In the genomic region with DNA sequence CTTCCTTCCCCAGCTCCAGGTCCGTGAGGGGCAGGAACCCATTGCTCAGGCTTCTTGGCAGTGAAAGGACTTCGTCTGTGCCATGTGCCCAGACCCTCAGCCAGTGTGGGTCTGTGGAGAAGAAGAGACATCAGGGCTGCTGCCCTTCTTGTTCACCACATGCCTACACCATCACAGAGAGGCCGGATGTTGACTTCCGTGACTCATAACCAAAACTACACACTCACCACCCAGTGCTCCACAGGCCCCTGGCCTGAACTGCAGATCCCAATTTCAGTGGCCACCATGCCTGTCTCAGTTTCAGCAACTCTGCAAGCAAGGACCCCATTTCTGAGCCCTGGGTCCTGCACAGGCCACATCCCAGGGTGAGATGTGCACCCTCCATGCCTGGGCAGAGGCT, we compare ENCODE assay signal across 27 cellular contexts.
"Had no signal": no experiment of that assay in that cellular context is flagged by ENCODE, and none has a peak within 500 bp of the region (broad histone marks: within the 10 kb centered on the region; RNA-seq: fewer than 3 reads in every experiment).

No MANE protein-coding gene starts in this region.

- ATAC-seq: left lobe of liver, lower lobe of right lung, mucosa of descending colon, T-helper 17 cell had no signal

- H3K27ac ChIP-seq: esophagus muscularis mucosa, hepatocyte, lower lobe of right lung, prostate gland, thoracic aorta had no signal

- H3K36me3 Mint-ChIP-seq: activated naive CD4-positive, alpha-beta T cell treated with anti-CD3 and anti-CD28 coated beads, Interleukin-2, amount 50 U/mL, for 24 hours; immature natural killer cell; type B pancreatic cell had no signal

- FAIRE-seq: frontal cortex had no signal

- H3K27me3 Mint-ChIP-seq: activated naive CD4-positive, alpha-beta T cell treated with anti-CD3 and anti-CD28 coated beads, Interleukin-2, amount 50 U/mL, for 24 hours; brain; dendritic cell treated with granulocyte-macrophage colony-stimulating factor and Interleukin-4, amounts not matched to agents 40 ng/mL and 50 ng/mL, for 4 days had no signal

- DNase-seq: activated CD4-positive, alpha-beta T cell treated with anti-CD3 and anti-CD28 coated beads for 4 hours; activated CD4-positive, alpha-beta T cell treated with anti-CD3 and anti-CD28 coated beads, Interleukin-2, amount 50 U/mL, for 48 hours; activated CD4-positive, CD25-positive, alpha-beta regulatory T cell; activated gamma-delta T cell treated with Interleukin-2 at 50 U/mL for 16 hours; activated T-cell treated with anti-CD3 and anti-CD28 coated beads for 4 hours; aorta; glutamatergic neuron; lower lobe of right lung; mesendoderm; mucosa of descending colon; stimulated activated CD4-positive, alpha-beta T cell treated with anti-CD3 and anti-CD28 coated beads, Interleukin-2, amount 100 ng/mL, for 48 hours; stimulated activated CD8-positive, alpha-beta memory T cell treated with anti-CD3 and anti-CD28 coated beads, Interleukin-4, amount 100 ng/mL, for 48 hours; stimulated activated naive CD4-positive, alpha-beta T cell; T-helper 17 cell had no signal

- H3K27ac Mint-ChIP-seq: activated naive CD4-positive, alpha-beta T cell treated with anti-CD3 and anti-CD28 coated beads, Interleukin-2, amount 50 U/mL, for 24 hours; activated T-helper 1 cell treated with anti-CD3 and anti-CD28 coated beads, Interleukin-12 subunit alpha, Interleukin-12 subunit beta, Interleukin-2, Interleukin-4 antibody, amounts not matched to agents 30 ng/mL and 10 ng/mL and 1 ng/mL, durations not matched to agents 14 hours and 24 hours and 36 hours; brain; dendritic cell treated with granulocyte-macrophage colony-stimulating factor and Interleukin-4, amounts not matched to agents 40 ng/mL and 50 ng/mL, for 4 days; T-helper 17 cell; type B pancreatic cell had no signal

- H3K27me3 ChIP-seq: esophagus muscularis mucosa, hepatocyte had no signal

- H3K9me3 Mint-ChIP-seq: activated naive CD4-positive, alpha-beta T cell treated with anti-CD3 and anti-CD28 coated beads, Interleukin-2, amount 50 U/mL, for 24 hours; activated T-helper 1 cell treated with anti-CD3 and anti-CD28 coated beads, Interleukin-12 subunit alpha, Interleukin-12 subunit beta, Interleukin-2, Interleukin-4 antibody, amounts not matched to agents 30 ng/mL and 10 ng/mL and 1 ng/mL, durations not matched to agents 14 hours and 24 hours and 36 hours; neural crest cell had no signal

- H3K4me3 Mint-ChIP-seq: activated naive CD4-positive, alpha-beta T cell treated with anti-CD3 and anti-CD28 coated beads, Interleukin-2, amount 50 U/mL, for 24 hours; activated T-helper 1 cell treated with anti-CD3 and anti-CD28 coated beads, Interleukin-12 subunit alpha, Interleukin-12 subunit beta, Interleukin-2, Interleukin-4 antibody, amounts not matched to agents 30 ng/mL and 10 ng/mL and 1 ng/mL, durations not matched to agents 14 hours and 24 hours and 36 hours; brain; dendritic cell treated with granulocyte-macrophage colony-stimulating factor and Interleukin-4, amounts not matched to agents 40 ng/mL and 50 ng/mL, for 4 days; neural crest cell; T-helper 17 cell; type B pancreatic cell had no signal

- H3K36me3 ChIP-seq: esophagus muscularis mucosa, lower lobe of right lung, prostate gland, thoracic aorta had no signal

- H3K4me1 ChIP-seq: prostate gland had no signal

- H3K9me3 ChIP-seq: lower lobe of right lung, prostate gland, thoracic aorta had no signal

- H3K4me3 ChIP-seq: esophagus muscularis mucosa, hepatocyte, lower lobe of right lung, mucosa of descending colon, prostate gland, thoracic aorta had no signal
